10 cellular contexts compared by ENCODE assay signal in the genomic region with DNA sequence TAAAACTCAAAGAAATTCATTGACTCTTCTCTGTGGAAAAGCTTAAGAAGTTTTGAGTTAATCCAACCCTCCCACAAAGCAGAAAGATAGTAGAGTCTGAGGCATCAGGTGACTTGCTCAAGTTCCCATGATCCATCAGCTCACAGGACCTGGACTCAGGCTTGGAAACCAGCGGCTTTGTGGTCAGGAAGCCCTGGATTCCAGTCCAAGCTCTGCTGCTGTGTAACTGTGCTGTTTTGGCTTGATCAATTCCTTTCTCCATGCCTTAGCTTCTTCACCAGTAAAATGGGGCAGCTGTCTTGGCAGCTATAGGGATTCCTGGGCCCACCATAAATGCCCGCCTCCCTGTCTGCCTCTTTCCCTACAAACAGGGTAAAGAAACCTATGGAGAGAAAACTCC.
DNase-seq lines count a peak whose midpoint lies in the region; ATAC-seq and TF ChIP-seq lines count a peak whose summit lies in the region.
"Had no signal": no experiment of that assay in that cellular context is flagged by ENCODE, and none has a peak within 500 bp of the region (broad histone marks: within the 10 kb centered on the region; RNA-seq: fewer than 3 reads in every experiment).

No MANE protein-coding gene starts in this region.

- H3K27ac ChIP-seq in left lung (peak overlapping the region; percentile 80 to 96), suprapubic skin (peak overlapping the region; percentile 67)

- no peak for TF ChIP-seq EP300 in suprapubic skin (IDR thresholded peaks at IDR 0.05)

- intact Hi-C loops in activated naive CD4-positive, alpha-beta T cell treated with anti-CD3 and anti-CD28 coated beads for 36 hours (cut with micrococcal nuclease), result no loop called here
- intact Hi-C loops in activated T-helper 2 cell treated with anti-CD3 and anti-CD28 coated beads, Interferon-gamma antibody, Interleukin-2, Interleukin-4, amounts not matched to agents 10 μg/mL and 5 μg/mL and 100 μg/mL, durations not matched to agents 14 hours and 24 hours and 36 hours (cut with micrococcal nuclease), result loop anchor here (2.0 kb wide), 3 partner anchors 68 to 78 kb away; no protein-coding TSS in a partner anchor
- intact Hi-C loops in left lung (cut with DNase I), result no loop called here

- CTCF ChIA-PET in activated naive CD4-positive, alpha-beta T cell treated with anti-CD3 and anti-CD28 coated beads for 36 hours (lab: Charles Lee), result interaction anchor here (0.8 to 4.3 kb wide), 4 partner anchors 11 to 16 kb away, joined by 3 to 19 read pairs (median 3); no protein-coding TSS in a partner anchor

- WGBS in suprapubic skin, result 100% methylated on average over 2 of the region's 2 CpGs

- H3K27me3 ChIP-seq in left lung (no peaks in the 10 kb centered on the region), suprapubic skin (no peaks in the 10 kb centered on the region)
- H3K27me3 ChIP-seq: sigmoid colon had no signal

- no peaks in the 10 kb centered on the region for H3K27me3 Mint-ChIP-seq in activated naive CD4-positive, alpha-beta T cell treated with anti-CD3 and anti-CD28 coated beads for 36 hours (ENCODE audit: low read depth)
- no peaks in the 10 kb centered on the region for H3K27me3 Mint-ChIP-seq in activated T-helper 2 cell treated with anti-CD3 and anti-CD28 coated beads, Interferon-gamma antibody, Interleukin-2, Interleukin-4, amounts not matched to agents 10 μg/mL and 5 μg/mL and 100 μg/mL, durations not matched to agents 14 hours and 24 hours and 36 hours (ENCODE audit: low read depth)

- H3K9me3 Mint-ChIP-seq in activated naive CD4-positive, alpha-beta T cell treated with anti-CD3 and anti-CD28 coated beads for 36 hours, result no peaks in the 10 kb centered on the region
- H3K9me3 Mint-ChIP-seq in activated T-helper 2 cell treated with anti-CD3 and anti-CD28 coated beads, Interferon-gamma antibody, Interleukin-2, Interleukin-4, amounts not matched to agents 10 μg/mL and 5 μg/mL and 100 μg/mL, durations not matched to agents 14 hours and 24 hours and 36 hours, result no peaks in the 10 kb centered on the region
- H3K9me3 Mint-ChIP-seq: endodermal cell had no signal

- TF ChIP-seq CTCF in left lung (IDR thresholded peaks at IDR 0.05) (no peak), suprapubic skin (IDR thresholded peaks at IDR 0.05) (no peak)

- no peak for DNase-seq in activated naive CD4-positive, alpha-beta T cell treated with anti-CD3 and anti-CD28 coated beads for 36 hours
- no peak for DNase-seq in activated naive CD4-positive, alpha-beta T cell treated with anti-CD3 and anti-CD28 coated beads, Interleukin-2, amount 50 U/mL, for 16 hours
- no peak for DNase-seq in activated T-helper 2 cell treated with anti-CD3 and anti-CD28 coated beads, Interferon-gamma antibody, Interleukin-2, Interleukin-4, amounts not matched to agents 10 μg/mL and 5 μg/mL and 100 μg/mL, durations not matched to agents 14 hours and 24 hours and 36 hours (ENCODE audit: low spot score)
- DNase-seq in left lung (peak in 1 of 2 donors; percentile 57), suprapubic skin (ENCODE audit: low spot score in 2 of 2) (no peak), NCI-H1105 treated with DMSO at 0.1 percent for 48 hours (lab: John Stamatoyannopoulos, UW) (no peak)
- DNase-seq: endodermal cell had no signal

- H3K36me3 ChIP-seq in left lung, result no peaks in the 10 kb centered on the region
- no peaks in the 10 kb centered on the region for H3K36me3 ChIP-seq in suprapubic skin
- H3K36me3 ChIP-seq: sigmoid colon had no signal

- no peaks in the 10 kb centered on the region for H3K36me3 Mint-ChIP-seq in activated naive CD4-positive, alpha-beta T cell treated with anti-CD3 and anti-CD28 coated beads for 36 hours (ENCODE audit: low read depth)
- H3K36me3 Mint-ChIP-seq in activated T-helper 2 cell treated with anti-CD3 and anti-CD28 coated beads, Interferon-gamma antibody, Interleukin-2, Interleukin-4, amounts not matched to agents 10 μg/mL and 5 μg/mL and 100 μg/mL, durations not matched to agents 14 hours and 24 hours and 36 hours (ENCODE audit: low read depth), result no peaks in the 10 kb centered on the region

- ATAC-seq in left lung, result peak; percentile 8
- no peak for ATAC-seq in GM21825 (IDR thresholded peaks at IDR 0.05; ENCODE audit: unreplicated experiment)
- no peak for ATAC-seq in HG03175 (IDR thresholded peaks at IDR 0.05; ENCODE audit: unreplicated experiment)

- H3K9me3 ChIP-seq in left lung, result no peaks in the 10 kb centered on the region
- H3K9me3 ChIP-seq in suprapubic skin, result no peaks in the 10 kb centered on the region
- H3K9me3 ChIP-seq: sigmoid colon had no signal

- no peak for TF ChIP-seq POLR2A in suprapubic skin (IDR thresholded peaks at IDR 0.05)

- H3K4me3 ChIP-seq in left lung (peak overlapping the region in 1 of 2 donors; percentile 9), suprapubic skin (peak overlapping the region; percentile 28)
- H3K4me3 ChIP-seq: sigmoid colon had no signal

- H3K4me1 ChIP-seq in left lung, result peaks cover 34 to 85% of the 10 kb centered on the region in 2 donors
- H3K4me1 ChIP-seq in suprapubic skin, result peaks cover 47% of the 10 kb centered on the region
- H3K4me1 ChIP-seq: sigmoid colon had no signal

- H3K4me3 Mint-ChIP-seq in activated naive CD4-positive, alpha-beta T cell treated with anti-CD3 and anti-CD28 coated beads for 36 hours, result peak overlapping the region; percentile 73
- peak overlapping the region; percentile 64 for H3K4me3 Mint-ChIP-seq in activated T-helper 2 cell treated with anti-CD3 and anti-CD28 coated beads, Interferon-gamma antibody, Interleukin-2, Interleukin-4, amounts not matched to agents 10 μg/mL and 5 μg/mL and 100 μg/mL, durations not matched to agents 14 hours and 24 hours and 36 hours (ENCODE audit: low read depth)
- H3K4me3 Mint-ChIP-seq: endodermal cell had no signal

- H3K27ac Mint-ChIP-seq in activated naive CD4-positive, alpha-beta T cell treated with anti-CD3 and anti-CD28 coated beads for 36 hours, result peak overlapping the region; percentile 98
- peak overlapping the region; percentile 95 for H3K27ac Mint-ChIP-seq in activated T-helper 2 cell treated with anti-CD3 and anti-CD28 coated beads, Interferon-gamma antibody, Interleukin-2, Interleukin-4, amounts not matched to agents 10 μg/mL and 5 μg/mL and 100 μg/mL, durations not matched to agents 14 hours and 24 hours and 36 hours
- H3K27ac Mint-ChIP-seq: endodermal cell had no signal

- H3K4me1 Mint-ChIP-seq in activated naive CD4-positive, alpha-beta T cell treated with anti-CD3 and anti-CD28 coated beads for 36 hours (ENCODE audit: low read depth), result peaks cover 85% of the 10 kb centered on the region
- peaks cover 81% of the 10 kb centered on the region for H3K4me1 Mint-ChIP-seq in activated T-helper 2 cell treated with anti-CD3 and anti-CD28 coated beads, Interferon-gamma antibody, Interleukin-2, Interleukin-4, amounts not matched to agents 10 μg/mL and 5 μg/mL and 100 μg/mL, durations not matched to agents 14 hours and 24 hours and 36 hours (ENCODE audit: low read depth)
